Comparison of ENCODE assay signal across 8 cellular contexts in the genomic region with DNA sequence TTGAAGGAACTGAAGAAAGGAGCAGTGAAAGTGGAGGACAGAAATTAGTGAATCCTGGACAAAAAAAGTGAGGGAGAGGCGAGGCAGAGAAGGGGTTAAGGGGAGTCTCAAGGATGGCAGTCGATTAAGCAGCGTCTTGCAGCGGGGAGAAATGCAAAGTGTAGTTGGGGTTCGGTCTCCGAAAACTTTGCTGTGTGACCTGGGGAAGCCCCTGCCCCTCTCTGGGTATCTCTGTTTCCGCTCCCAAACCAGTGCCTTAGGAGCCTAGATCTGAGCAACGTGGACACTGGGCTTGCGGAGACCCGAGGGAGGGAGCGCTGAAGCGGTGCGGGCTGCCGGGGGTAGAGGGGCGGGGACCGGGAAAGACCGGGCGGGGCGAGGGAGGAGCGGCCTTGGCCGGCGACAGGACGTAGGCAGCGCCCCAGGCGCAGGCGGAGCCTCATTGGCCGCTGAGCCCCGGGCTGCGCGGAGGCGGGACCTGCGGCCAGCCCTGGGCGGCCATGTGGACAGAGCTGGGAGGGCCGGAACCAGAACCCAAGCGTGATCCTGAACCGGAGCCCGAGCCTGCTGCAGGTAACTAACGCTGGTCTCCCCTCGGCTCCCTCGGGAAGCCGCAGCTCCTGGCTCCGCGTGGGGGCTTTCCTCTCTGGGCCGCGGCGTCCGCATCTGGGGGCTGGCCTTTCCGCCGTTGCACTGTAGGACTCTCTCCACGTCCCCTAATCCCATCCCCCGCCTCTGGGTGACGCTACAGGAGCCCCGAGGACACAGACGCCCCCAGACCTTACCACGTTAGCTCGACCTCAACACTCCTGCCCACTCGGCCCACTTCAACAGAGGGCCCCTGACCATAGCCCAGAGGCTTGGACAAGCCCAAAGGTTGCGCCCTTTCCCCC. TPM values are rescaled to one million over a fixed set of nuclear protein-coding genes. Genes with fewer than 3 reads are reported as not detected.
A peak's percentile ranks its signal among the peaks of the same experiment; 100 is the strongest.
DNase-seq lines count a peak whose midpoint lies in the region; ATAC-seq, FAIRE-seq and TF ChIP-seq lines count a peak whose summit lies in the region.

A gene (plus strand): TSS at position 468 of the 893 bp plus-strand sequence. CDS start 3,047 bp downstream, outside the sequence.

- POLR2A ChIA-PET in endothelial cell of umbilical vein (lab: Charles Lee), result no interaction called here

- H3K9ac ChIP-seq in endothelial cell of umbilical vein (replicated peaks; ENCODE audit: extremely low read depth, insufficient read depth, low read length), result peak within 1 kb of the TSS; percentile 73

- peaks cover 7% of the 10 kb centered on the region for H3K4me1 ChIP-seq in endothelial cell of umbilical vein (ENCODE audit: control insufficient read depth, extremely low read depth, insufficient read depth, low read length)

- dilution Hi-C loops in endothelial cell of umbilical vein (cut with MboI; ENCODE audit: extremely low pct_ligation_motif_present, low sequenced_read_pairs), result no loop called here

- TF ChIP-seq POLR2A in endothelial cell of umbilical vein (IDR thresholded peaks at IDR 0.05; ENCODE audit: low read depth, low read length), result peak; percentile 79

- peak within 1 kb of the TSS; percentile 42 to 89 (median 82) for H3K4me3 ChIP-seq in endothelial cell of umbilical vein (replicated peaks in 1 of 3; ENCODE audit: insufficient read depth in 1 of 3, low read depth in 1 of 3, low read length in 3 of 3)

- H3K79me2 ChIP-seq in endothelial cell of umbilical vein (ENCODE audit: control insufficient read depth, insufficient read depth, low read length), result peaks cover 22% of the 10 kb centered on the region

- H3K4me2 ChIP-seq in endothelial cell of umbilical vein (ENCODE audit: insufficient read depth, low read length), result peak within 1 kb of the TSS; percentile 89

- H3K9me3 ChIP-seq in endothelial cell of umbilical vein (replicated peaks; ENCODE audit: control insufficient read depth, insufficient read depth, low read length), result no peaks in the 10 kb centered on the region

- peak within 1 kb of the TSS; percentile 43 for H3K27ac ChIP-seq in endothelial cell of umbilical vein (ENCODE audit: insufficient read depth, low read depth, low read length)

- ATAC-seq in GM19351 (IDR thresholded peaks at IDR 0.05; ENCODE audit: unreplicated experiment), result peak; percentile 97
- peak; percentile 97 for ATAC-seq in HG03469 (IDR thresholded peaks at IDR 0.05; ENCODE audit: unreplicated experiment)

- intact Hi-C loops in endothelial cell of umbilical vein (cut with micrococcal nuclease), result loop anchor here (2.0 to 5.0 kb wide), 2 partner anchors 488 to 590 kb away; a partner anchor contains a TSS

- TF ChIP-seq CTCF in endothelial cell of umbilical vein (IDR thresholded peaks at IDR 0.05; ENCODE audit: extremely low read depth in 1 of 2, insufficient read depth in 1 of 2, low read depth in 1 of 2, low read length in 2 of 2), result peak in 1 of 2 donors; percentile 31

- H3K9me1 ChIP-seq in endothelial cell of umbilical vein (replicated peaks; ENCODE audit: control insufficient read depth, extremely low read depth, insufficient read depth, low read length), result no peaks in the 10 kb centered on the region

- CTCF ChIA-PET in endothelial cell of umbilical vein (lab: Charles Lee), result interaction anchor here (1.0 to 2.0 kb wide), 6 partner anchors 9 to 304 kb away, joined by 3 to 9 read pairs (median 4); no protein-coding TSS in a partner anchor

- peaks cover 2 to 10% of the 10 kb centered on the region in 2 experiments for H3K36me3 ChIP-seq in endothelial cell of umbilical vein (ENCODE audit: control insufficient read depth in 2 of 2, extremely low read depth in 1 of 2, insufficient read depth in 2 of 2, low read length in 2 of 2)

- BruUV-seq in endothelial cell of umbilical vein (replicated peaks; lab: Mats Ljungman, UMichigan), result no TSS peak

- H2AFZ ChIP-seq in endothelial cell of umbilical vein (ENCODE audit: low read depth, low read length), result peak within 1 kb of the TSS; percentile 98

- H3K27me3 ChIP-seq in endothelial cell of umbilical vein (ENCODE audit: control insufficient read depth in 2 of 2, insufficient read depth in 2 of 2, low read length in 2 of 2), result no peaks in the 10 kb centered on the region

- H4K20me1 ChIP-seq in endothelial cell of umbilical vein (replicated peaks; ENCODE audit: control insufficient read depth, extremely low read depth, insufficient read depth, low read length), result no peaks in the 10 kb centered on the region

- FAIRE-seq in endothelial cell of umbilical vein (lab: Jason Lieb, UNC), result peak; percentile 98

- DNase-seq in CMK (ENCODE audit: low read depth), result peak; percentile 64
- peak; percentile 34 to 65 for DNase-seq in NOMO-1 (lab: John Stamatoyannopoulos, UW; ENCODE audit: unreplicated experiment in 2 of 2)
- DNase-seq in activated CD8-positive, alpha-beta memory T cell treated with anti-CD3 and anti-CD28 coated beads for 48 hours (ENCODE audit: low read depth in 2 of 3, low spot score in 2 of 3), result peak; percentile 40 to 64 (median 48)
- DNase-seq in endothelial cell of umbilical vein (ENCODE audit: low read depth, low spot score), result peak; percentile 89
- DNase-seq in middle frontal gyrus (ENCODE audit: extremely low spot score, low spot score), result peak; percentile 61
- DNase-seq in stimulated activated CD8-positive, alpha-beta memory T cell treated with anti-CD3 and anti-CD28 coated beads, Interleukin-4, amount 100 ng/mL, for 1 hour (ENCODE audit: low read depth in 2 of 2, low spot score in 1 of 2), result peak; percentile 17 to 24

TF ChIP-seq in endothelial cell of umbilical vein, 7 proteins besides CTCF, POLR2A, EP300 and RAD21:
- TF ChIP-seq FOS (IDR thresholded peaks at IDR 0.05; ENCODE audit: borderline replicate concordance, insufficient read depth, low read length) (no peak), EZH2 (IDR thresholded peaks at IDR 0.05; ENCODE audit: borderline replicate concordance, low read depth, low read length, severe bottlenecking) (no peak), POLR2AphosphoS5 (IDR thresholded peaks at IDR 0.05; ENCODE audit: insufficient read depth, low read depth, low read length) (peak; percentile 55), JUN (IDR thresholded peaks at IDR 0.05; ENCODE audit: borderline replicate concordance, insufficient read depth, insufficient read length, low read depth) (no peak)
- TF ChIP-seq, protein P1, sequence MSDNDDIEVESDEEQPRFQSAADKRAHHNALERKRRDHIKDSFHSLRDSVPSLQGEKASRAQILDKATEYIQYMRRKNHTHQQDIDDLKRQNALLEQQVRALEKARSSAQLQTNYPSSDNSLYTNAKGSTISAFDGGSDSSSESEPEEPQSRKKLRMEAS (IDR thresholded peaks at IDR 0.05; ENCODE audit: insufficient read depth, insufficient read length), result no peak

RNA-seq across cellular contexts. Expression of the gene that starts here (rescaled TPM):
- 20.5 and 21.7 TPM in 2 replicates for total RNA-seq in endothelial cell of umbilical vein
- polyA plus RNA-seq in endothelial cell of umbilical vein, result 10.2 and 11.5 TPM in 2 replicates
- 13.5 and 13.7 TPM in 2 replicates for polyA plus RNA-seq in endothelial cell of umbilical vein (2011; cell fraction: cytosol; rRNA removed)
- polyA plus RNA-seq in endothelial cell of umbilical vein (2011; cell fraction: nucleus; rRNA removed), result 6.9 and 8.2 TPM in 2 replicates
- 23.5 and 26.2 TPM in 2 replicates for polyA plus RNA-seq in endothelial cell of umbilical vein (2012)
- polyA minus RNA-seq in endothelial cell of umbilical vein, result 22.4 and 22.9 TPM in 2 replicates
- 28.0 TPM for polyA minus RNA-seq in endothelial cell of umbilical vein (2011; cell fraction: cytosol; rRNA and poly(A)+ RNA removed)
- 4.1 and 4.8 TPM in 2 replicates for polyA minus RNA-seq in endothelial cell of umbilical vein (2011; cell fraction: nucleus; rRNA and poly(A)+ RNA removed)

Comparison
In these comparisons a context has a peak if more than half of its experiments do, and no peak if none do; other contexts are left out.
1. Peak in every context shown above with its lines: DNase-seq, ATAC-seq, H3K4me3 ChIP-seq and H3K27ac ChIP-seq.
2. DNase-seq: peak in every context shown above with its lines; median percentile 89 in endothelial cell of umbilical vein; 64 in CMK; 61 in middle frontal gyrus; 50 in NOMO-1; 48 in activated CD8-positive, alpha-beta memory T cell treated with anti-CD3 and anti-CD28 coated beads for 48 hours; 20 in stimulated activated CD8-positive, alpha-beta memory T cell treated with anti-CD3 and anti-CD28 coated beads, Interleukin-4, amount 100 ng/mL, for 1 hour.